In the genomic region with DNA sequence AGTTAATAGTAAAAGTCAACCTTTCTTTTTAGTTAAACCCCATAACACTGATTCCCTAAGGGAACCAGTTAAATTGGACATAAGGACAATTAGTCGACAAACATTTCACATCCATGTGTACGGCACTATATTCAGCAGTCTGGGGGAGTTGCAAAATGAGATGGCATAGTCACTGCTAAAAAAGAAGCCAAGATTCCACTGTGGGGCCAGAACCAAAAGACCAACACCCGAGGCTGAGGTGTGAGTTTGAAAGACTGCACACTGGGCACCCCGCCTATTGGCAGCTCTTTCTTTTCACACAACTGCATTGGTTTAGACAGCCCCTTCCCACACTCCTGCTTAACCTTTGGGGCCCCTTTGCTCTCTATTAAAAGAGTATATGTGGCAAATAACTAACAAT, we compare ENCODE assay signal across 1 cellular context.
TF ChIP-seq lines count a peak whose summit lies in the region.

No MANE protein-coding gene starts in this region.

TF ChIP-seq in GM23338, 12 proteins besides CTCF, POLR2A, EP300 and RAD21:
- TF ChIP-seq ZNF331 (CRISPR knock-in tag; IDR thresholded peaks at IDR 0.05; ENCODE audit: low read depth), result no peak
